11 cellular contexts compared by ENCODE assay signal in genomic region chr2:178403671-178404379, GRCh38. TPM values are rescaled to one million over a fixed set of nuclear protein-coding genes. Genes with fewer than 3 reads are reported as not detected.
DNase-seq lines count a peak whose midpoint lies in the region; ATAC-seq and TF ChIP-seq lines count a peak whose summit lies in the region.
"Had no signal": no experiment of that assay in that cellular context is flagged by ENCODE, and none has a peak within 500 bp of the region (broad histone marks: within the 10 kb centered on the region; RNA-seq: fewer than 3 reads in every experiment).

No MANE protein-coding gene starts in this region.

- no peaks in the 10 kb centered on the region for H3K9me3 Mint-ChIP-seq in activated T-helper 17 cell treated with anti-CD3 and anti-CD28 coated beads, Interleukin-2, amount 50 U/mL, for 72 hours

- no peak overlapping the region for H3K4me3 ChIP-seq in upper lobe of left lung

- H3K4me1 ChIP-seq in upper lobe of left lung: peaks cover 0 to 12% (median 6%) of the 10 kb centered on the region in 4 donors

- no peaks in the 10 kb centered on the region for H3K36me3 Mint-ChIP-seq in activated T-helper 17 cell treated with anti-CD3 and anti-CD28 coated beads, Interleukin-2, amount 50 U/mL, for 72 hours (ENCODE audit: low read depth)

- no peaks in the 10 kb centered on the region for H3K9me3 ChIP-seq in upper lobe of left lung

- no peak for TF ChIP-seq EP300 in upper lobe of left lung (IDR thresholded peaks at IDR 0.05)

- peak overlapping the region; percentile 88 for H3K27ac Mint-ChIP-seq in activated T-helper 17 cell treated with anti-CD3 and anti-CD28 coated beads, Interleukin-2, amount 50 U/mL, for 72 hours

- peaks cover 14% of the 10 kb centered on the region for H3K4me1 Mint-ChIP-seq in activated T-helper 17 cell treated with anti-CD3 and anti-CD28 coated beads, Interleukin-2, amount 50 U/mL, for 72 hours

- ATAC-seq in GM18519 (IDR thresholded peaks at IDR 0.05; ENCODE audit: low FRiP score, unreplicated experiment) (peak; percentile 15), GM21526 (IDR thresholded peaks at IDR 0.05; ENCODE audit: low FRiP score, unreplicated experiment) (peak; percentile 41), HG03280 (IDR thresholded peaks at IDR 0.05; ENCODE audit: unreplicated experiment) (peak; percentile 33), upper lobe of left lung (ENCODE audit: low FRiP score in 2 of 2) (no peak)
- peak; percentile 59 for ATAC-seq in activated T-helper 17 cell treated with anti-CD3 and anti-CD28 coated beads, Interleukin-2, amount 50 U/mL, for 72 hours (replicated peaks)

- H3K4me3 Mint-ChIP-seq in activated T-helper 17 cell treated with anti-CD3 and anti-CD28 coated beads, Interleukin-2, amount 50 U/mL, for 72 hours: peak overlapping the region; percentile 57

- no peak for TF ChIP-seq POLR2A in upper lobe of left lung (IDR thresholded peaks at IDR 0.05)

- peaks cover 3% of the 10 kb centered on the region for H3K27me3 Mint-ChIP-seq in activated T-helper 17 cell treated with anti-CD3 and anti-CD28 coated beads, Interleukin-2, amount 50 U/mL, for 72 hours

- WGBS in upper lobe of left lung, 2 donors: 58 to 78% methylated on average over 3 of the region's 3 CpGs

- no peaks in the 10 kb centered on the region for H3K27me3 ChIP-seq in upper lobe of left lung

- no peak for TF ChIP-seq CTCF in upper lobe of left lung (IDR thresholded peaks at IDR 0.05)

- H3K36me3 ChIP-seq in upper lobe of left lung: no peaks in the 10 kb centered on the region

- H3K27ac ChIP-seq in upper lobe of left lung: no peak overlapping the region

- no peak for DNase-seq in ureter (ENCODE audit: low spot score)
- no peak for DNase-seq in inferior parietal cortex (ENCODE audit: extremely low spot score)
- no peak for DNase-seq in upper lobe of left lung
- no peak for DNase-seq in superior temporal gyrus (ENCODE audit: extremely low spot score)
- DNase-seq: activated CD4-positive, CD25-positive, alpha-beta regulatory T cell; NCI-H2081 treated with DMSO at 0.1 percent for 48 hours; substantia nigra had no signal

RNA-seq across cellular contexts. Expression of gene PRKRA, which starts 47.1 kb away (rescaled TPM):
- total RNA-seq in activated T-helper 17 cell treated with anti-CD3 and anti-CD28 coated beads, Interleukin-2, amount 50 U/mL, for 72 hours: 10 to 100 TPM; 61.3 to 67.6 TPM
- total RNA-seq in ureter (48.1 TPM), upper lobe of left lung (10 to 100 TPM; 31.4 to 64.0 (median 40.9) TPM)

RNA-seq across cellular contexts. Expression of gene PJVK, which starts 47.4 kb away (rescaled TPM):
- total RNA-seq in activated T-helper 17 cell treated with anti-CD3 and anti-CD28 coated beads, Interleukin-2, amount 50 U/mL, for 72 hours: 1 to 10 TPM; 2.3 to 2.4 TPM
- total RNA-seq in ureter: 5.8 TPM
- 1 to 10 TPM in 5 of 6 donors, not detected in 1; 1.7 to 3.7 (median 2.1) TPM for total RNA-seq in upper lobe of left lung

Comparison
In these comparisons a context has a peak if more than half of its experiments do, and no peak if none do; other contexts are left out.
1. ATAC-seq: peak in GM18519 (single experiment), GM21526 (single experiment), HG03280 (single experiment) and activated T-helper 17 cell treated with anti-CD3 and anti-CD28 coated beads, Interleukin-2, amount 50 U/mL, for 72 hours (single experiment); none in upper lobe of left lung (0 of 2).